In genomic region chr5:139655727-139656271, GRCh38 we compare ENCODE assay signal across 9 cellular contexts. TPM values are rescaled to one million over a fixed set of nuclear protein-coding genes. Genes with fewer than 3 reads are reported as not detected.
A peak's percentile ranks its signal among the peaks of the same experiment; 100 is the strongest.
DNase-seq lines count a peak whose midpoint lies in the region; ATAC-seq and TF ChIP-seq lines count a peak whose summit lies in the region.
"Had no signal": no experiment of that assay in that cellular context is flagged by ENCODE, and none has a peak within 500 bp of the region (broad histone marks: within the 10 kb centered on the region; RNA-seq: fewer than 3 reads in every experiment).

No MANE protein-coding gene starts in this region.

- H3K79me2 ChIP-seq in OCI-LY1 (ENCODE audit: insufficient read depth, low read length): peaks cover 83% of the 10 kb centered on the region

- peak overlapping the region; percentile 4; the same call in 1 of the 2 replicates for H3K9ac ChIP-seq in OCI-LY1 (ENCODE audit: low read length)

- H3K36me3 ChIP-seq in OCI-LY1 (ENCODE audit: insufficient read depth, low read length) (0 out of 2 replicates have a peak, but pooled peaks cover 4% of the 10 kb centered on the region), esophagus (ENCODE audit: control insufficient read depth in 2 of 2, insufficient read depth in 2 of 2, low read length in 1 of 2) (no peaks in the 10 kb centered on the region), muscle layer of duodenum (ENCODE audit: control insufficient read depth in 1 of 2, insufficient read depth in 2 of 2, low read length in 2 of 2) (no peaks in the 10 kb centered on the region), urinary bladder (ENCODE audit: insufficient read depth) (no peaks in the 10 kb centered on the region)

- H3K4me1 ChIP-seq in OCI-LY1 (ENCODE audit: insufficient read depth, low read length, severe bottlenecking) (peaks cover 98% of the 10 kb centered on the region), esophagus (ENCODE audit: control insufficient read depth in 2 of 2, insufficient read depth in 2 of 2, low read length in 1 of 2) (peaks cover 20 to 46% of the 10 kb centered on the region in 2 donors), muscle layer of duodenum (ENCODE audit: control insufficient read depth in 1 of 2, insufficient read depth in 2 of 2, low read length in 2 of 2) (peaks cover 61 to 89% of the 10 kb centered on the region in 2 donors), urinary bladder (ENCODE audit: insufficient read depth) (peaks cover 9% of the 10 kb centered on the region)

- H3K4me3 ChIP-seq in OCI-LY1 (ENCODE audit: low read depth, low read length, poor library complexity, severe bottlenecking): no peak overlapping the region
- H3K4me3 ChIP-seq in esophagus (ENCODE audit: low read depth in 1 of 2, low read length in 2 of 2): no peak overlapping the region
- H3K4me3 ChIP-seq in muscle layer of duodenum (ENCODE audit: low read depth in 1 of 2, low read length in 2 of 2): peak overlapping the region in 1 of 2 donors; percentile 22
- no peak overlapping the region for H3K4me3 ChIP-seq in urinary bladder (ENCODE audit: low read depth, low read length)

- ATAC-seq in HG03460 (IDR thresholded peaks at IDR 0.05; ENCODE audit: unreplicated experiment): no peak

- H3K27ac ChIP-seq in OCI-LY1 (ENCODE audit: low read depth, low read length, poor library complexity, severe bottlenecking) (peak overlapping the region; percentile 80), esophagus (ENCODE audit: low read depth in 2 of 2, low read length in 1 of 2) (peak overlapping the region; percentile 69 to 76), muscle layer of duodenum (ENCODE audit: low read length) (peak overlapping the region; percentile 76), urinary bladder (ENCODE audit: low read depth) (peak overlapping the region; percentile 72)

- DNase-seq in hippocampal formation (lab: John Stamatoyannopoulos, UW) (no peak), DMS114 treated with DMSO at 0.1 percent for 48 hours (lab: John Stamatoyannopoulos, UW; ENCODE audit: unreplicated experiment) (no peak)
- DNase-seq: activated CD4-positive, alpha-beta T cell treated with anti-CD3 and anti-CD28 coated beads, Interleukin-2, amount 10 ng/mL, durations not matched to agents 7 days and 5 days; KG1 had no signal

- no peaks in the 10 kb centered on the region for H3K27me3 ChIP-seq in OCI-LY1 (ENCODE audit: insufficient read depth, low read length)
- H3K27me3 ChIP-seq in esophagus (ENCODE audit: control insufficient read depth in 1 of 2, insufficient read depth in 2 of 2, low read length in 2 of 2): no peaks in the 10 kb centered on the region
- no peaks in the 10 kb centered on the region for H3K27me3 ChIP-seq in muscle layer of duodenum (ENCODE audit: low read depth, low read length)

- H3K4me2 ChIP-seq in OCI-LY1 (ENCODE audit: low read length): peak overlapping the region; percentile 27; the same call in 1 of the 2 replicates

- H2AFZ ChIP-seq in OCI-LY1 (ENCODE audit: low read length): no peak overlapping the region

- no peaks in the 10 kb centered on the region for H4K20me1 ChIP-seq in OCI-LY1 (ENCODE audit: insufficient read depth, low read length)

- no peaks in the 10 kb centered on the region for H3K9me2 ChIP-seq in OCI-LY1 (ENCODE audit: low read depth, low read length)

- no peaks in the 10 kb centered on the region for H3K9me3 ChIP-seq in OCI-LY1 (ENCODE audit: low read length)
- H3K9me3 ChIP-seq in esophagus (ENCODE audit: control insufficient read depth in 2 of 2, insufficient read depth in 1 of 2, low read depth in 1 of 2, low read length in 1 of 2): no peaks in the 10 kb centered on the region
- H3K9me3 ChIP-seq in muscle layer of duodenum (ENCODE audit: control insufficient read depth in 1 of 2, low read length in 2 of 2): no peaks in the 10 kb centered on the region

- H3F3A ChIP-seq in OCI-LY1 (ENCODE audit: insufficient read depth, low read length): no peaks in the 10 kb centered on the region

- 28 to 30% methylated on average over 17 to 18 of the region's 18 CpGs for WGBS in esophagus, 2 donors
- 28% methylated on average over 18 of the region's 18 CpGs for WGBS in urinary bladder

- TF ChIP-seq CTCF in OCI-LY1 (IDR thresholded peaks at IDR 0.05; ENCODE audit: low read length): no peak

RNA-seq across cellular contexts. Expression of gene CXXC5, which starts 7.7 kb away (rescaled TPM):
- polyA plus RNA-seq in esophagus: 10 to 100 TPM; 21.9 to 27.8 TPM
- 28.0 TPM for total RNA-seq in urinary bladder
- polyA plus RNA-seq in urinary bladder: 28.2 TPM
